Comparison of ENCODE assay signal across 21 cellular contexts in genomic region chr6:31531162-31531561, GRCh38. TPM values are rescaled to one million over a fixed set of nuclear protein-coding genes. Genes with fewer than 3 reads are reported as not detected.
A peak's percentile ranks its signal among the peaks of the same experiment; 100 is the strongest.
DNase-seq lines count a peak whose midpoint lies in the region; ATAC-seq, FAIRE-seq and TF ChIP-seq lines count a peak whose summit lies in the region.
"Had no signal": no experiment of that assay in that cellular context is flagged by ENCODE, and none has a peak within 500 bp of the region (broad histone marks: within the 10 kb centered on the region; RNA-seq: fewer than 3 reads in every experiment).

No MANE protein-coding gene starts in this region.

- peaks cover 6% of the 10 kb centered on the region for H3K9me1 ChIP-seq in K562 (ENCODE audit: control insufficient read depth, insufficient read depth, low read length)

- TF ChIP-seq RAD21 in HCT116 (IDR thresholded peaks at IDR 0.05; ENCODE audit: low read depth) (no peak), K562 (CRISPR knock-in tag; conservative IDR thresholded peaks at IDR 0.05 in 1 of 2, IDR thresholded peaks at IDR 0.05 in 1 of 2) (no peak)

- H3K27me3 Mint-ChIP-seq in activated CD8-positive, alpha-beta memory T cell treated with anti-CD3 and anti-CD28 coated beads, Interleukin-2, amount 10 ng/mL, durations not matched to agents 7 days and 5 days, result no peaks in the 10 kb centered on the region
- no peaks in the 10 kb centered on the region for H3K27me3 Mint-ChIP-seq in WTC11 (ENCODE audit: low read depth)
- H3K27me3 Mint-ChIP-seq in activated CD4-positive, alpha-beta memory T cell treated with anti-CD3 and anti-CD28 coated beads, Interleukin-2, amount 10 ng/mL, durations not matched to agents 7 days and 5 days, result no peaks in the 10 kb centered on the region
- H3K27me3 Mint-ChIP-seq: CD4-positive, alpha-beta memory T cell had no signal

- peaks cover 24% of the 10 kb centered on the region for H3K4me1 Mint-ChIP-seq in activated CD8-positive, alpha-beta memory T cell treated with anti-CD3 and anti-CD28 coated beads, Interleukin-2, amount 10 ng/mL, durations not matched to agents 7 days and 5 days
- H3K4me1 Mint-ChIP-seq in WTC11, result peaks cover 42% of the 10 kb centered on the region
- H3K4me1 Mint-ChIP-seq in activated CD4-positive, alpha-beta memory T cell treated with anti-CD3 and anti-CD28 coated beads, Interleukin-2, amount 10 ng/mL, durations not matched to agents 7 days and 5 days, result peaks cover 35% of the 10 kb centered on the region

- H3K9me2 ChIP-seq in HCT116 (ENCODE audit: insufficient read depth), result no peaks in the 10 kb centered on the region

- RAD21 ChIA-PET in HCT116 (lab: Charles Lee; ENCODE audit: low non-redundant PET in 1 of 2, low total read pairs in 2 of 2, uncharacterized antibody in 2 of 2, unreplicated experiment in 2 of 2), result no interaction called here

- peaks cover 55% of the 10 kb centered on the region for H3K36me3 Mint-ChIP-seq in activated CD8-positive, alpha-beta memory T cell treated with anti-CD3 and anti-CD28 coated beads, Interleukin-2, amount 10 ng/mL, durations not matched to agents 7 days and 5 days
- peaks cover 65% of the 10 kb centered on the region for H3K36me3 Mint-ChIP-seq in WTC11
- peaks cover 62% of the 10 kb centered on the region for H3K36me3 Mint-ChIP-seq in activated CD4-positive, alpha-beta memory T cell treated with anti-CD3 and anti-CD28 coated beads, Interleukin-2, amount 10 ng/mL, durations not matched to agents 7 days and 5 days (ENCODE audit: low read depth)

- peak; percentile 49 for DNase-seq in activated CD8-positive, alpha-beta memory T cell treated with anti-CD3 and anti-CD28 coated beads, Interleukin-2, amount 50 U/mL, for 48 hours
- DNase-seq in activated CD8-positive, alpha-beta memory T cell treated with anti-CD3 and anti-CD28 coated beads, Interleukin-2, amount 10 ng/mL, durations not matched to agents 7 days and 5 days, result no peak
- DNase-seq in HCT116 (ENCODE audit: low read depth, low spot score), result no peak
- no peak for DNase-seq in K562 (ENCODE audit: extremely low read depth in 1 of 4, low spot score in 3 of 4)
- peak; percentile 80 for DNase-seq in osteoblast (ENCODE audit: insufficient read length, low spot score, missing footprints)
- DNase-seq in WTC11 (ENCODE audit: low spot score), result no peak
- no peak for DNase-seq in activated CD4-positive, alpha-beta memory T cell treated with anti-CD3 and anti-CD28 coated beads, Interleukin-2, amount 10 ng/mL, durations not matched to agents 7 days and 5 days
- DNase-seq: 8988T; Calu3; CD4-positive, alpha-beta memory T cell; DMS79 treated with DMSO at 0.1 percent for 48 hours; GF-D8; GOT3; H9; IMR-90 had no signal

- in situ Hi-C loops in K562 (cut with MboI), result loop anchor here (5.0 to 25.0 kb wide), 2 partner anchors 34 to 1431 kb away; partner anchors contain the start of genes BRD2, HLA-DMA and MICB

- no peak overlapping the region for H3K4me3 ChIP-seq in HCT116 (replicated peaks in 1 of 2; ENCODE audit: low read depth in 1 of 2, low read length in 2 of 2)
- no peak overlapping the region for H3K4me3 ChIP-seq in K562
- H3K4me3 ChIP-seq in osteoblast (ENCODE audit: insufficient read depth, low read length), result no peak overlapping the region
- H3K4me3 ChIP-seq: BLaER1 had no signal

- TF ChIP-seq POLR2A in HCT116 (IDR thresholded peaks at IDR 0.05; ENCODE audit: borderline replicate concordance, extremely low read depth, insufficient read depth, insufficient read length) (no peak), K562 (conservative IDR thresholded peaks at IDR 0.05) (peak; percentile 23; the same call in 1 of the 2 replicates)

- H4K20me1 ChIP-seq in HCT116 (ENCODE audit: insufficient read depth), result peaks cover 22% of the 10 kb centered on the region; the same call in 1 of the 2 replicates
- H4K20me1 ChIP-seq in K562 (replicated peaks; ENCODE audit: control insufficient read depth, insufficient read depth, low read length), result peaks cover 36% of the 10 kb centered on the region
- peaks cover 62% of the 10 kb centered on the region for H4K20me1 ChIP-seq in osteoblast (ENCODE audit: insufficient read depth, low read length)

- CTCF ChIA-PET in activated CD8-positive, alpha-beta memory T cell treated with anti-CD3 and anti-CD28 coated beads, Interleukin-2, amount 10 ng/mL, durations not matched to agents 7 days and 5 days (lab: Charles Lee), result interaction anchor here (1.0 to 1.1 kb wide), 2 partner anchors 10 to 72 kb away, joined by 3 to 5 read pairs; partner anchors contain the start of gene DDX39B
- CTCF ChIA-PET in HCT116 (lab: Charles Lee) (no interaction called here), K562 (lab: Yijun Ruan, JAX; ENCODE audit: low intra/inter-chr PET ratio) (no interaction called here), WTC11 (lab: Charles Lee) (interaction anchor here (1.0 to 1.3 kb wide), 4 partner anchors 36 to 50 kb away, joined by 3 to 6 read pairs (median 4); no protein-coding TSS in a partner anchor)
- CTCF ChIA-PET in activated CD4-positive, alpha-beta memory T cell treated with anti-CD3 and anti-CD28 coated beads, Interleukin-2, amount 10 ng/mL, durations not matched to agents 7 days and 5 days (lab: Charles Lee), result interaction anchor here (1.6 kb wide), 2 partner anchors 36 to 67 kb away, joined by 5 read pairs; no protein-coding TSS in a partner anchor

- POLR2A ChIA-PET in HCT116 (lab: Charles Lee) (interaction anchor here (1.3 kb wide), 2 partner anchors 10 to 36 kb away, joined by 3 to 6 read pairs; partner anchors contain the start of gene DDX39B), K562 (lab: Yijun Ruan, JAX) (interaction anchor here (0.6 to 6.3 kb wide), 18 partner anchors 7 to 1307 kb away, joined by 3 to 107 read pairs (median 5); partner anchors contain the start of genes DDX39B, NFKBIL1 and TAP2), WTC11 (lab: Charles Lee) (no interaction called here)
- POLR2A ChIA-PET in activated CD4-positive, alpha-beta memory T cell treated with anti-CD3 and anti-CD28 coated beads, Interleukin-2, amount 10 ng/mL, durations not matched to agents 7 days and 5 days (lab: Charles Lee), result interaction anchor here (0.6 to 2.3 kb wide), 5 partner anchors 10 to 68 kb away, joined by 3 to 18 read pairs (median 3); partner anchors contain the start of genes DDX39B and MICB

- H3K4me3 Mint-ChIP-seq in activated CD8-positive, alpha-beta memory T cell treated with anti-CD3 and anti-CD28 coated beads, Interleukin-2, amount 10 ng/mL, durations not matched to agents 7 days and 5 days, result no peak overlapping the region
- H3K4me3 Mint-ChIP-seq in WTC11, result no peak overlapping the region
- no peak overlapping the region for H3K4me3 Mint-ChIP-seq in activated CD4-positive, alpha-beta memory T cell treated with anti-CD3 and anti-CD28 coated beads, Interleukin-2, amount 10 ng/mL, durations not matched to agents 7 days and 5 days
- H3K4me3 Mint-ChIP-seq: CD14-positive monocyte; CD4-positive, alpha-beta memory T cell; H9 had no signal

- no peak for TF ChIP-seq CTCF in HCT116 (IDR thresholded peaks at IDR 0.05 in 2 of 3, conservative IDR thresholded peaks at IDR 0.05 in 1 of 3; ENCODE audit: borderline replicate concordance in 1 of 3, insufficient read depth in 1 of 3, low read depth in 2 of 3, low read length in 2 of 3)
- no peak for TF ChIP-seq CTCF in K562 (IDR thresholded peaks at IDR 0.05 in 2 of 3, conservative IDR thresholded peaks at IDR 0.05 in 1 of 3; ENCODE audit: insufficient read depth in 2 of 3, low read depth in 1 of 3, low read length in 3 of 3)
- no peak for TF ChIP-seq CTCF in osteoblast (IDR thresholded peaks at IDR 0.05; ENCODE audit: extremely low read depth, low read depth, low read length)
- no peak for TF ChIP-seq CTCF in WTC11 (IDR thresholded peaks at IDR 0.05)

- no peaks in the 10 kb centered on the region for H3K9me3 Mint-ChIP-seq in activated CD8-positive, alpha-beta memory T cell treated with anti-CD3 and anti-CD28 coated beads, Interleukin-2, amount 10 ng/mL, durations not matched to agents 7 days and 5 days (ENCODE audit: low read depth)
- no peaks in the 10 kb centered on the region for H3K9me3 Mint-ChIP-seq in WTC11
- H3K9me3 Mint-ChIP-seq in activated CD4-positive, alpha-beta memory T cell treated with anti-CD3 and anti-CD28 coated beads, Interleukin-2, amount 10 ng/mL, durations not matched to agents 7 days and 5 days, result no peaks in the 10 kb centered on the region
- H3K9me3 Mint-ChIP-seq: CD14-positive monocyte; CD4-positive, alpha-beta memory T cell; H9 had no signal

- intact Hi-C loops in HCT116 (cut with micrococcal nuclease) (no loop called here), K562 (cut with micrococcal nuclease) (no loop called here)

- no peak for FAIRE-seq in K562 (lab: Jason Lieb, UNC)

- H3K36me3 ChIP-seq in HCT116 (ENCODE audit: control insufficient read depth in 1 of 2, insufficient read depth in 2 of 2, low read length in 2 of 2) (peaks cover 48 to 57% of the 10 kb centered on the region in 2 experiments), K562 (ENCODE audit: control insufficient read depth, insufficient read depth, low read length) (peaks cover 67% of the 10 kb centered on the region), osteoblast (ENCODE audit: insufficient read depth, low read length) (peaks cover 57% of the 10 kb centered on the region)

- WGBS in K562 (ENCODE audit: insufficient coverage, low coverage, missing lambda C conversion rate), result 91% methylated on average over 7 of the region's 7 CpGs

- no peak overlapping the region for H3K27ac Mint-ChIP-seq in activated CD8-positive, alpha-beta memory T cell treated with anti-CD3 and anti-CD28 coated beads, Interleukin-2, amount 10 ng/mL, durations not matched to agents 7 days and 5 days
- H3K27ac Mint-ChIP-seq in WTC11, result no peak overlapping the region; the same call in 1 of the 2 replicates
- no peak overlapping the region for H3K27ac Mint-ChIP-seq in activated CD4-positive, alpha-beta memory T cell treated with anti-CD3 and anti-CD28 coated beads, Interleukin-2, amount 10 ng/mL, durations not matched to agents 7 days and 5 days

- H2AFZ ChIP-seq in HCT116 (ENCODE audit: low read depth, low read length, poor library complexity, severe bottlenecking) (no peak overlapping the region), K562 (ENCODE audit: low read depth, low read length) (no peak overlapping the region), osteoblast (ENCODE audit: low read length) (no peak overlapping the region)

- H3K9me3 ChIP-seq in HCT116 (ENCODE audit: control insufficient read depth in 1 of 2, insufficient read depth in 1 of 2, low read depth in 1 of 2, low read length in 2 of 2) (no peaks in the 10 kb centered on the region), K562 (replicated peaks; ENCODE audit: control insufficient read depth, insufficient read depth, low read depth, low read length) (no peaks in the 10 kb centered on the region), osteoblast (ENCODE audit: low read depth, low read length) (no peaks in the 10 kb centered on the region)
- H3K9me3 ChIP-seq: BLaER1 had no signal

- H3K4me1 ChIP-seq in HCT116 (ENCODE audit: control insufficient read depth in 1 of 2, insufficient read depth in 2 of 2, low read length in 2 of 2) (no peaks in the 10 kb centered on the region), K562 (replicated peaks in 1 of 2; ENCODE audit: control insufficient read depth in 2 of 2, insufficient read depth in 2 of 2, low read length in 2 of 2) (peaks cover 2 to 18% of the 10 kb centered on the region in 2 experiments), osteoblast (ENCODE audit: insufficient read depth, low read length) (peaks cover 10% of the 10 kb centered on the region)
- H3K4me1 ChIP-seq: BLaER1 had no signal

- H3K4me2 ChIP-seq in HCT116 (ENCODE audit: low read length) (no peak overlapping the region), K562 (ENCODE audit: insufficient read depth, low read length) (no peak overlapping the region), osteoblast (ENCODE audit: insufficient read depth, low read length) (no peak overlapping the region)
- H3K4me2 ChIP-seq: BLaER1 had no signal

- no TSS peak for BruUV-seq in HCT116 (replicated peaks; lab: Mats Ljungman, UMichigan)
- no TSS peak for BruUV-seq in K562 (replicated peaks; lab: Mats Ljungman, UMichigan)

- H3K27me3 ChIP-seq in HCT116 (ENCODE audit: insufficient read depth, low read length), result no peaks in the 10 kb centered on the region
- no peaks in the 10 kb centered on the region for H3K27me3 ChIP-seq in K562 (ENCODE audit: control insufficient read depth in 2 of 2, insufficient read depth in 2 of 2, low read length in 2 of 2)
- no peaks in the 10 kb centered on the region for H3K27me3 ChIP-seq in osteoblast (ENCODE audit: insufficient read depth, low read length)
- H3K27me3 ChIP-seq: BLaER1 had no signal

- H3K79me2 ChIP-seq in HCT116 (ENCODE audit: insufficient read depth, low read length) (peaks cover 37% of the 10 kb centered on the region), K562 (ENCODE audit: control insufficient read depth, insufficient read depth, low read length) (peaks cover 30% of the 10 kb centered on the region), osteoblast (ENCODE audit: insufficient read depth, low read length) (peaks cover 23% of the 10 kb centered on the region)

- H3K27ac ChIP-seq in HCT116 (ENCODE audit: low read depth, low read length) (no peak overlapping the region), K562 (ENCODE audit: extremely low read depth, low read depth, low read length) (no peak overlapping the region), osteoblast (ENCODE audit: low read depth, low read length) (no peak overlapping the region)
- H3K27ac ChIP-seq: BLaER1, HL-60 had no signal

- ATAC-seq in activated CD8-positive, alpha-beta memory T cell treated with anti-CD3 and anti-CD28 coated beads, Interleukin-2, amount 10 ng/mL, durations not matched to agents 7 days and 5 days, result no peak
- no peak for ATAC-seq in HCT116
- ATAC-seq in K562, result no peak
- no peak for ATAC-seq in WTC11

- TF ChIP-seq EP300 in K562 (IDR thresholded peaks at IDR 0.05; ENCODE audit: low read length), result no peak

- H3K9ac ChIP-seq in HCT116 (ENCODE audit: low read length) (no peak overlapping the region), K562 (ENCODE audit: insufficient read depth in 1 of 2, low read depth in 2 of 2, low read length in 2 of 2) (no peak overlapping the region)
- H3K9ac ChIP-seq: BLaER1 had no signal

RNA-seq across cellular contexts. Expression of gene MCCD1, which starts 2.4 kb away (rescaled TPM):
- not detected for total RNA-seq in activated CD8-positive, alpha-beta memory T cell treated with anti-CD3 and anti-CD28 coated beads, Interleukin-2, amount 10 ng/mL, durations not matched to agents 7 days and 5 days
- total RNA-seq in HCT116 (2021; ENCODE audit: unreplicated experiment) (not detected), K562 (2014; rRNA removed) (not detected in 2 replicates), K562 (2014; rRNA removed; fragmentation: Illumina TruSeq; extraction: Trizol) (not detected in 2 replicates), K562 (2015; rRNA removed; fragmentation: Illumina TruSeq; extraction: Trizol) (not detected in 2 replicates), K562 (2021) (not detected in 2 replicates), osteoblast (not detected in 2 replicates), WTC11 (2021) (not detected in 3 replicates)
- 0.06 TPM in 1 of 2 replicates, not detected in the other for polyA plus RNA-seq in HCT116 (2012)
- total RNA-seq in K562 (2011; cell fraction: chromatin; rRNA removed; ENCODE audit: low replicate concordance), result not detected in 2 replicates
- not detected in 2 replicates for total RNA-seq in K562 (2011; cell fraction: nucleolus; rRNA removed)
- total RNA-seq in K562 (2011; cell fraction: nucleoplasm; rRNA removed), result not detected in 2 replicates
- polyA plus RNA-seq in K562 (2011; rRNA removed) (not detected in 2 replicates), K562 (2014; fragmentation: Illumina TruSeq; extraction: Trizol) (not detected in 2 replicates), K562 (2014; fragmentation: Nextera tagmentation; extraction: Ambion mirVana) (not detected), K562 (2014; rRNA removed) (not detected in 2 replicates)
- not detected in 2 replicates for polyA plus RNA-seq in K562 (2011; cell fraction: cytosol; rRNA removed)
- polyA plus RNA-seq in K562 (2011; cell fraction: nucleus; rRNA removed), result not detected in 2 replicates
- polyA plus RNA-seq in K562 (2012), result 0.11 TPM in 1 of 2 replicates, not detected in the other
- polyA minus RNA-seq in K562 (2011; rRNA and poly(A)+ RNA removed), result not detected in 2 replicates
- not detected in 2 replicates for polyA minus RNA-seq in K562 (2011; cell fraction: cytosol; rRNA and poly(A)+ RNA removed)
- not detected in 2 replicates for polyA minus RNA-seq in K562 (2011; cell fraction: nucleus; rRNA and poly(A)+ RNA removed)
- total RNA-seq in activated CD4-positive, alpha-beta memory T cell treated with anti-CD3 and anti-CD28 coated beads, Interleukin-2, amount 10 ng/mL, durations not matched to agents 7 days and 5 days, result not detected
- total RNA-seq: A673; Calu3; CD4-positive, alpha-beta memory T cell; H9; HT1080; IMR-90 had no signal
- polyA plus RNA-seq: AG04450; CD14-positive monocyte; CD4-positive, alpha-beta memory T cell; IMR-90 had no signal

RNA-seq across cellular contexts. Expression of gene DDX39B, which starts 10.6 kb away (rescaled TPM):
- 100 to 1,000 TPM; 495 to 503 TPM for total RNA-seq in activated CD8-positive, alpha-beta memory T cell treated with anti-CD3 and anti-CD28 coated beads, Interleukin-2, amount 10 ng/mL, durations not matched to agents 7 days and 5 days
- total RNA-seq in HCT116 (2021; ENCODE audit: unreplicated experiment) (545 TPM), K562 (2014; rRNA removed) (769 and 923 TPM in 2 replicates), K562 (2014; rRNA removed; fragmentation: Illumina TruSeq; extraction: Trizol) (541 and 592 TPM in 2 replicates), K562 (2015; rRNA removed; fragmentation: Illumina TruSeq; extraction: Trizol) (468 and 485 TPM in 2 replicates), K562 (2021) (539 and 597 TPM in 2 replicates), osteoblast (240 and 262 TPM in 2 replicates), WTC11 (2021) (704 to 738 TPM (median 712 TPM) in 3 replicates)
- polyA plus RNA-seq in HCT116 (2012), result 505 and 511 TPM in 2 replicates
- 951 and 1,610 TPM in 2 replicates for total RNA-seq in K562 (2011; cell fraction: chromatin; rRNA removed; ENCODE audit: low replicate concordance)
- total RNA-seq in K562 (2011; cell fraction: nucleolus; rRNA removed), result 907 and 916 TPM in 2 replicates
- total RNA-seq in K562 (2011; cell fraction: nucleoplasm; rRNA removed), result 1,013 and 1,191 TPM in 2 replicates
- polyA plus RNA-seq in K562 (2011; rRNA removed) (665 and 668 TPM in 2 replicates), K562 (2014; fragmentation: Illumina TruSeq; extraction: Trizol) (542 and 628 TPM in 2 replicates), K562 (2014; fragmentation: Nextera tagmentation; extraction: Ambion mirVana) (100 to 1,000 TPM; 479 to 565 TPM), K562 (2014; rRNA removed) (869 and 906 TPM in 2 replicates)
- 781 and 900 TPM in 2 replicates for polyA plus RNA-seq in K562 (2011; cell fraction: cytosol; rRNA removed)
- polyA plus RNA-seq in K562 (2011; cell fraction: nucleus; rRNA removed), result 1,075 and 1,764 TPM in 2 replicates
- polyA plus RNA-seq in K562 (2012), result 515 and 679 TPM in 2 replicates
- 782 and 1,359 TPM in 2 replicates for polyA minus RNA-seq in K562 (2011; rRNA and poly(A)+ RNA removed)
- polyA minus RNA-seq in K562 (2011; cell fraction: cytosol; rRNA and poly(A)+ RNA removed), result 345 and 506 TPM in 2 replicates
- 336 and 420 TPM in 2 replicates for polyA minus RNA-seq in K562 (2011; cell fraction: nucleus; rRNA and poly(A)+ RNA removed)
- 100 to 1,000 TPM; 427 to 434 TPM for total RNA-seq in activated CD4-positive, alpha-beta memory T cell treated with anti-CD3 and anti-CD28 coated beads, Interleukin-2, amount 10 ng/mL, durations not matched to agents 7 days and 5 days

RNA-seq across cellular contexts. Expression of gene ATP6V1G2, which starts 15.2 kb away (rescaled TPM):
- total RNA-seq in activated CD8-positive, alpha-beta memory T cell treated with anti-CD3 and anti-CD28 coated beads, Interleukin-2, amount 10 ng/mL, durations not matched to agents 7 days and 5 days, result 1 to 10 TPM; 1.0 to 3.8 TPM
- total RNA-seq in HCT116 (2021; ENCODE audit: unreplicated experiment) (1.8 TPM), K562 (2014; rRNA removed) (0.12 and 0.14 TPM in 2 replicates), K562 (2014; rRNA removed; fragmentation: Illumina TruSeq; extraction: Trizol) (0.29 and 0.32 TPM in 2 replicates), K562 (2015; rRNA removed; fragmentation: Illumina TruSeq; extraction: Trizol) (0.33 and 0.57 TPM in 2 replicates), K562 (2021) (0.47 and 0.49 TPM in 2 replicates), osteoblast (2.2 and 2.9 TPM in 2 replicates), WTC11 (2021) (2.7 to 4.1 TPM (median 4.0 TPM) in 3 replicates)
- 1.5 and 1.7 TPM in 2 replicates for polyA plus RNA-seq in HCT116 (2012)
- 1.9 and 2.5 TPM in 2 replicates for total RNA-seq in K562 (2011; cell fraction: chromatin; rRNA removed; ENCODE audit: low replicate concordance)
- total RNA-seq in K562 (2011; cell fraction: nucleolus; rRNA removed), result 1.6 and 1.7 TPM in 2 replicates
- 1.5 and 3.5 TPM in 2 replicates for total RNA-seq in K562 (2011; cell fraction: nucleoplasm; rRNA removed)
- polyA plus RNA-seq in K562 (2011; rRNA removed) (1.0 and 1.5 TPM in 2 replicates), K562 (2014; fragmentation: Illumina TruSeq; extraction: Trizol) (0.55 and 1.1 TPM in 2 replicates), K562 (2014; fragmentation: Nextera tagmentation; extraction: Ambion mirVana) (under 1 TPM; 0.15 to 0.17 TPM), K562 (2014; rRNA removed) (0.38 and 0.78 TPM in 2 replicates)
- 0.81 and 1.3 TPM in 2 replicates for polyA plus RNA-seq in K562 (2011; cell fraction: cytosol; rRNA removed)
- polyA plus RNA-seq in K562 (2011; cell fraction: nucleus; rRNA removed), result 1.6 and 1.9 TPM in 2 replicates
- 0.68 and 0.72 TPM in 2 replicates for polyA plus RNA-seq in K562 (2012)
- 0.28 and 0.60 TPM in 2 replicates for polyA minus RNA-seq in K562 (2011; rRNA and poly(A)+ RNA removed)
- polyA minus RNA-seq in K562 (2011; cell fraction: cytosol; rRNA and poly(A)+ RNA removed), result not detected in 2 replicates
- 0.44 TPM in 1 of 2 replicates, not detected in the other for polyA minus RNA-seq in K562 (2011; cell fraction: nucleus; rRNA and poly(A)+ RNA removed)
- total RNA-seq in activated CD4-positive, alpha-beta memory T cell treated with anti-CD3 and anti-CD28 coated beads, Interleukin-2, amount 10 ng/mL, durations not matched to agents 7 days and 5 days, result 1 to 10 TPM; 2.7 to 3.8 TPM
- polyA plus RNA-seq: CD14-positive monocyte had no signal

RNA-seq across cellular contexts. Expression of gene NFKBIL1, which starts 16.2 kb away (rescaled TPM):
- total RNA-seq in activated CD8-positive, alpha-beta memory T cell treated with anti-CD3 and anti-CD28 coated beads, Interleukin-2, amount 10 ng/mL, durations not matched to agents 7 days and 5 days, result 10 to 100 TPM; 13.6 to 16.2 TPM
- 26.6 TPM for total RNA-seq in HCT116 (2021; ENCODE audit: unreplicated experiment)
- 25.2 and 30.4 TPM in 2 replicates for polyA plus RNA-seq in HCT116 (2012)
- 6.9 and 18.5 TPM in 2 replicates for total RNA-seq in K562 (2011; cell fraction: chromatin; rRNA removed; ENCODE audit: low replicate concordance)
- total RNA-seq in K562 (2011; cell fraction: nucleolus; rRNA removed), result 18.0 and 22.0 TPM in 2 replicates
- total RNA-seq in K562 (2011; cell fraction: nucleoplasm; rRNA removed), result 8.6 and 12.2 TPM in 2 replicates
- 32.9 and 33.1 TPM in 2 replicates for total RNA-seq in K562 (2014; rRNA removed)
- total RNA-seq in K562 (2014; rRNA removed; fragmentation: Illumina TruSeq; extraction: Trizol), result 5.8 and 7.6 TPM in 2 replicates
- total RNA-seq in K562 (2015; rRNA removed; fragmentation: Illumina TruSeq; extraction: Trizol), result 17.0 and 18.1 TPM in 2 replicates
- 24.7 and 28.7 TPM in 2 replicates for total RNA-seq in K562 (2021)
- 5.7 and 9.0 TPM in 2 replicates for polyA plus RNA-seq in K562 (2011; rRNA removed)
- polyA plus RNA-seq in K562 (2011; cell fraction: cytosol; rRNA removed), result 14.1 and 38.6 TPM in 2 replicates
- 22.5 and 31.4 TPM in 2 replicates for polyA plus RNA-seq in K562 (2011; cell fraction: nucleus; rRNA removed)
- polyA plus RNA-seq in K562 (2012), result 16.3 and 46.1 TPM in 2 replicates
- 4.3 and 14.0 TPM in 2 replicates for polyA plus RNA-seq in K562 (2014; fragmentation: Illumina TruSeq; extraction: Trizol)
- under 1 TPM; 0.49 to 0.59 TPM for polyA plus RNA-seq in K562 (2014; fragmentation: Nextera tagmentation; extraction: Ambion mirVana)
- 26.6 and 32.6 TPM in 2 replicates for polyA plus RNA-seq in K562 (2014; rRNA removed)
- 2.6 and 2.7 TPM in 2 replicates for polyA minus RNA-seq in K562 (2011; rRNA and poly(A)+ RNA removed)
- 9.0 and 12.8 TPM in 2 replicates for polyA minus RNA-seq in K562 (2011; cell fraction: cytosol; rRNA and poly(A)+ RNA removed)
- polyA minus RNA-seq in K562 (2011; cell fraction: nucleus; rRNA and poly(A)+ RNA removed), result 6.3 and 8.0 TPM in 2 replicates
- total RNA-seq in osteoblast, result 43.6 and 56.8 TPM in 2 replicates
- 14.9 to 19.5 TPM (median 17.1 TPM) in 3 replicates for total RNA-seq in WTC11 (2021)
- total RNA-seq in activated CD4-positive, alpha-beta memory T cell treated with anti-CD3 and anti-CD28 coated beads, Interleukin-2, amount 10 ng/mL, durations not matched to agents 7 days and 5 days, result 10 to 100 TPM; 22.8 to 23.6 TPM

RNA-seq across cellular contexts. Expression of gene MICB, which starts 33.2 kb away (rescaled TPM):
- total RNA-seq in activated CD8-positive, alpha-beta memory T cell treated with anti-CD3 and anti-CD28 coated beads, Interleukin-2, amount 10 ng/mL, durations not matched to agents 7 days and 5 days, result 10 to 100 TPM; 44.1 to 63.8 TPM
- total RNA-seq in HCT116 (2021; ENCODE audit: unreplicated experiment) (21.7 TPM), K562 (2014; rRNA removed) (18.5 and 21.8 TPM in 2 replicates), K562 (2014; rRNA removed; fragmentation: Illumina TruSeq; extraction: Trizol) (16.5 and 18.8 TPM in 2 replicates), K562 (2015; rRNA removed; fragmentation: Illumina TruSeq; extraction: Trizol) (19.8 and 20.6 TPM in 2 replicates), K562 (2021) (21.0 and 23.2 TPM in 2 replicates), osteoblast (12.7 and 14.1 TPM in 2 replicates), WTC11 (2021) (26.9 to 37.0 TPM (median 27.0 TPM) in 3 replicates)
- polyA plus RNA-seq in HCT116 (2012), result 15.0 and 15.4 TPM in 2 replicates
- total RNA-seq in K562 (2011; cell fraction: chromatin; rRNA removed; ENCODE audit: low replicate concordance), result 34.9 and 52.1 TPM in 2 replicates
- 45.0 and 45.7 TPM in 2 replicates for total RNA-seq in K562 (2011; cell fraction: nucleolus; rRNA removed)
- 44.4 and 50.8 TPM in 2 replicates for total RNA-seq in K562 (2011; cell fraction: nucleoplasm; rRNA removed)
- polyA plus RNA-seq in K562 (2011; rRNA removed) (25.0 and 32.6 TPM in 2 replicates), K562 (2014; fragmentation: Illumina TruSeq; extraction: Trizol) (27.7 and 34.5 TPM in 2 replicates), K562 (2014; fragmentation: Nextera tagmentation; extraction: Ambion mirVana) (10 to 100 TPM; 13.3 to 18.9 TPM), K562 (2014; rRNA removed) (21.5 and 24.0 TPM in 2 replicates)
- polyA plus RNA-seq in K562 (2011; cell fraction: cytosol; rRNA removed), result 32.5 and 47.5 TPM in 2 replicates
- 29.0 and 29.3 TPM in 2 replicates for polyA plus RNA-seq in K562 (2011; cell fraction: nucleus; rRNA removed)
- polyA plus RNA-seq in K562 (2012), result 16.5 and 30.9 TPM in 2 replicates
- 37.4 and 40.1 TPM in 2 replicates for polyA minus RNA-seq in K562 (2011; rRNA and poly(A)+ RNA removed)
- 21.2 and 28.8 TPM in 2 replicates for polyA minus RNA-seq in K562 (2011; cell fraction: cytosol; rRNA and poly(A)+ RNA removed)
- polyA minus RNA-seq in K562 (2011; cell fraction: nucleus; rRNA and poly(A)+ RNA removed), result 6.1 and 9.4 TPM in 2 replicates
- total RNA-seq in activated CD4-positive, alpha-beta memory T cell treated with anti-CD3 and anti-CD28 coated beads, Interleukin-2, amount 10 ng/mL, durations not matched to agents 7 days and 5 days, result 10 to 100 TPM; 60.8 to 62.9 TPM
- total RNA-seq: HT1080 had no signal

Comparison
In these comparisons a context has a peak if more than half of its experiments do, and no peak if none do; other contexts are left out.
1. DNase-seq: peak in activated CD8-positive, alpha-beta memory T cell treated with anti-CD3 and anti-CD28 coated beads, Interleukin-2, amount 50 U/mL, for 48 hours (single experiment) and osteoblast (single experiment); none in activated CD8-positive, alpha-beta memory T cell treated with anti-CD3 and anti-CD28 coated beads, Interleukin-2, amount 10 ng/mL, durations not matched to agents 7 days and 5 days (single experiment), HCT116 (single experiment), K562 (0 of 4), WTC11 (single experiment) and activated CD4-positive, alpha-beta memory T cell treated with anti-CD3 and anti-CD28 coated beads, Interleukin-2, amount 10 ng/mL, durations not matched to agents 7 days and 5 days (single experiment).
2. CTCF ChIA-PET loops: an anchor here in activated CD8-positive, alpha-beta memory T cell treated with anti-CD3 and anti-CD28 coated beads, Interleukin-2, amount 10 ng/mL, durations not matched to agents 7 days and 5 days (1.0 to 1.1 kb wide), WTC11 (1.0 to 1.3 kb wide) and activated CD4-positive, alpha-beta memory T cell treated with anti-CD3 and anti-CD28 coated beads, Interleukin-2, amount 10 ng/mL, durations not matched to agents 7 days and 5 days (1.6 kb wide); none called in HCT116 and K562.